In the genomic region with DNA sequence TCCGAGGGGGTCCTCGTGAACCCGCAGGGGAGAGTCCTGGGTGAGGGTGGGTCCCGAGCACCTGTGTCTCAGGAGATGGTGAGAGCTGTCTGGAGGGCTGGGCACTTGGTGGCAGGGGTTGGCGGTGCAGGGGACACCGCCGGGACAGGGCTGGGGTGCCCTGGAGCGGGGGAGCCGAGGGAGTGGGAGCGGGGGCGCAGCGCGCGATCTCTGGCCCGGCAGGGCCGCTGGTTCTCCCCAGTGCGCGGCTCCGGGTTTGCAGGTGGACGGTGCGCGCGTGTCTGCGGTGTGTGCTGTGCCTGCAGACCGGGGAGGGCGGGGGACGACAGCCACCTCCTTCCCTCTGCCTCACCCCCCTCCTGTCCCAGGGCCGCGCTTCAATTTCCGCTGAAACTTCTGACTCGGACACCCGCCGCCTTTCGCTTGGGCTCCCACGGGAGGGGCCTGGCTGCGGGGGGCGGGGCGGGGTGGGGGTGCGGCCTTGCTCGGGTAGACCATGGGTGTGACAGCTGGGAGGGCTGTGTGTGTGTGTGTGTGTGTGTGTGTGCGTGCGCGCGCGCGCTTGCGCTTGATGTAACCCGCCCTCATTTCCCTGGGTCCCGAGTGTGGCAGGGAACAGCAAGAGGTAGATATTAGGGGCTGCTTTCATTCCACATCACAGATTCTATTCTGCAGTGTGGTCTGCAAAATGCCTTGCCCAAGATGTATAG, we compare ENCODE assay signal across 1 cellular context.
TF ChIP-seq lines count a peak whose summit lies in the region.

No MANE protein-coding gene starts in this region.

TF ChIP-seq in H1, 55 proteins besides CTCF, POLR2A, EP300 and RAD21:
- 0 out of 2 replicates have a peak, but pooled peaks have one; percentile 25 for TF ChIP-seq PHF8 (conservative IDR thresholded peaks at IDR 0.05; ENCODE audit: low read depth, low read length)
- TF ChIP-seq EZH2 (IDR thresholded peaks at IDR 0.05; ENCODE audit: low read depth, low read length, severe bottlenecking), result peak; percentile 11
- TF ChIP-seq TBP (IDR thresholded peaks at IDR 0.05; ENCODE audit: low read depth, low read length), result no peak
- TF ChIP-seq BRCA1 (IDR thresholded peaks at IDR 0.05; ENCODE audit: low read depth, low read length), result no peak
